Comparison of ENCODE assay signal across 8 cellular contexts in the genomic region with DNA sequence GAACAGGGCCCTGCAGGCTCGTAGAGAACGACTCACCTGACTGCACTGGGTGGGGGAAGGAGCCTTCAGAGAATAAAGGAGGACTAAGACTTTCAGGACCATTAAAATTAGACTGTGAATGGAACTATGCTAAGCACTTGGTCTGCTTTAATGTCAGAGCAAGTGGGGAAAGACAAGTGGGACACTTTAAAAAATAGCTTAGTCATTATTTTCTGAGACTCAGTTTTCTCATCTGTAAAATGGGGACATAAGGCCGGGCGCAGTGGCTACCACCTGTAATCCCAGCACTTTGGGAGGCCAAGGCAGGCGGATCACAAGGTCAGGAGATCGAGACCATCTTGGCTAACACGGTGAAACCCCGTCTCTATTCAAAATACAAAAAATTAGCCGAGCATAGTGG. TPM values are rescaled to one million over a fixed set of nuclear protein-coding genes. Genes with fewer than 3 reads are reported as not detected.
"Had no signal": no experiment of that assay in that cellular context is flagged by ENCODE, and none has a peak within 500 bp of the region (broad histone marks: within the 10 kb centered on the region; RNA-seq: fewer than 3 reads in every experiment).

No MANE protein-coding gene starts in this region.

- ATAC-seq: GM12878 had no signal

- DNase-seq: GDM1, GF-D8 had no signal

- H3K4me3 ChIP-seq: GM12878 had no signal

- FAIRE-seq: G401.6, GM12878, GM12891, GM12892, GM18507, GM19239 had no signal

RNA-seq across cellular contexts. Expression of a gene that starts 19.3 kb away (rescaled TPM):
- total RNA-seq: GM12878 had no signal
